Comparison of ENCODE assay signal across 10 cellular contexts in genomic region chr7:7177044-7177517, GRCh38. TPM values are rescaled to one million over a fixed set of nuclear protein-coding genes. Genes with fewer than 3 reads are reported as not detected.
DNase-seq lines count a peak whose midpoint lies in the region; ATAC-seq and TF ChIP-seq lines count a peak whose summit lies in the region.
"Had no signal": no experiment of that assay in that cellular context is flagged by ENCODE, and none has a peak within 500 bp of the region (broad histone marks: within the 10 kb centered on the region; RNA-seq: fewer than 3 reads in every experiment).

No MANE protein-coding gene starts in this region.

- H2BK15ac ChIP-seq in IMR-90 (ENCODE audit: low read depth, low read length), result peak overlapping the region; percentile 22; the same call in 1 of the 3 replicates

- H3K14ac ChIP-seq in IMR-90 (replicated peaks; ENCODE audit: low read depth, low read length), result 0 out of 2 replicates have a peak overlapping the region, but pooled peaks have one; percentile 11

- peaks cover 7% of the 10 kb centered on the region for H3K9me1 ChIP-seq in IMR-90 (ENCODE audit: insufficient read depth, low read length)

- H3K4me1 ChIP-seq in IMR-90 (ENCODE audit: control insufficient read depth, insufficient read depth, low read length) (peaks cover 3% of the 10 kb centered on the region), mammary epithelial cell (ENCODE audit: insufficient read depth, low read length) (peaks cover 77% of the 10 kb centered on the region), mesodermal cell (ENCODE audit: control insufficient read depth, insufficient read depth, low read length, poor library complexity, severe bottlenecking) (peaks cover 12% of the 10 kb centered on the region)

- intact Hi-C loops in IMR-90 (cut with micrococcal nuclease) (no loop called here), mammary epithelial cell (cut with micrococcal nuclease) (no loop called here)
- intact Hi-C loops in activated T-helper 2 cell treated with anti-CD3 and anti-CD28 coated beads, Interferon-gamma antibody, Interleukin-2, Interleukin-4, amounts not matched to agents 10 μg/mL and 5 μg/mL and 100 μg/mL, durations not matched to agents 14 hours and 24 hours and 36 hours (cut with micrococcal nuclease), result no loop called here

- peaks cover 41% of the 10 kb centered on the region for H3K79me2 ChIP-seq in mammary epithelial cell (ENCODE audit: insufficient read depth, low read length)

- peak overlapping the region in 1 of 2 experiments; percentile 38; a peak in 2 of 4 replicates for H4K8ac ChIP-seq in IMR-90 (ENCODE audit: low read depth in 2 of 2, low read length in 2 of 2)

- no peak for TF ChIP-seq RAD21 in IMR-90 (IDR thresholded peaks at IDR 0.05; ENCODE audit: low read length)

- POLR2A ChIA-PET in IMR-90 (lab: Charles Lee; ENCODE audit: unreplicated experiment), result no interaction called here

- DNase-seq in AG10803 (ENCODE audit: low read depth) (peak; percentile 80), IMR-90 (peak; percentile 85), mammary epithelial cell (peak; percentile 95), OCI-M1 (lab: John Stamatoyannopoulos, UW) (no peak), NCI-H524 (lab: John Stamatoyannopoulos, UW) (no peak), NCI-H82 (lab: John Stamatoyannopoulos, UW) (no peak)
- no peak for DNase-seq in activated T-helper 2 cell treated with anti-CD3 and anti-CD28 coated beads, Interferon-gamma antibody, Interleukin-2, Interleukin-4, amounts not matched to agents 10 μg/mL and 5 μg/mL and 100 μg/mL, durations not matched to agents 14 hours and 24 hours and 36 hours (ENCODE audit: low spot score)
- DNase-seq: DMS79; stimulated activated CD4-positive, alpha-beta T cell treated with anti-CD3 and anti-CD28 coated beads, Interleukin-4, amount 100 ng/mL, for 1 hour had no signal

- H3K4me3 ChIP-seq in AG10803 (ENCODE audit: low read length) (no peak overlapping the region), IMR-90 (ENCODE audit: insufficient read depth, low read depth, low read length) (no peak overlapping the region), mammary epithelial cell (replicated peaks in 1 of 3; ENCODE audit: insufficient read depth in 1 of 3, low read depth in 2 of 3, low read length in 3 of 3) (peak overlapping the region in 1 of 3 experiments; percentile 21), mesodermal cell (ENCODE audit: extremely low read depth, insufficient read depth, low read length, poor library complexity, severe bottlenecking) (no peak overlapping the region)

- BruUV-seq in IMR-90 (replicated peaks; lab: Mats Ljungman, UMichigan) (no TSS peak), mammary epithelial cell (replicated peaks; lab: Mats Ljungman, UMichigan) (no TSS peak)

- H2BK20ac ChIP-seq in IMR-90 (ENCODE audit: low read depth, low read length), result peak overlapping the region; percentile 73; the same call in 1 of the 2 replicates

- H3K36me3 Mint-ChIP-seq in activated T-helper 2 cell treated with anti-CD3 and anti-CD28 coated beads, Interferon-gamma antibody, Interleukin-2, Interleukin-4, amounts not matched to agents 10 μg/mL and 5 μg/mL and 100 μg/mL, durations not matched to agents 14 hours and 24 hours and 36 hours (ENCODE audit: low read depth), result peaks cover 28% of the 10 kb centered on the region

- H3K18ac ChIP-seq in IMR-90 (ENCODE audit: low read depth, low read length), result peak overlapping the region; percentile 42; the same call in 1 of the 2 replicates

- H3K27ac ChIP-seq in IMR-90 (ENCODE audit: insufficient read depth, low read length) (no peak overlapping the region), mammary epithelial cell (ENCODE audit: insufficient read depth, low read depth, low read length) (peak overlapping the region; percentile 98), mesodermal cell (ENCODE audit: low read depth, low read length, severe bottlenecking) (peak overlapping the region; percentile 91)

- CTCF ChIA-PET in IMR-90 (lab: Yijun Ruan, JAX) (no interaction called here), mammary epithelial cell (lab: Charles Lee; ENCODE audit: low non-redundant PET) (no interaction called here)

- peak overlapping the region; percentile 51; the same call in 1 of the 2 replicates for H3K4ac ChIP-seq in IMR-90 (ENCODE audit: low read depth, low read length)

- no peak for TF ChIP-seq POLR2A in IMR-90 (IDR thresholded peaks at IDR 0.05; ENCODE audit: low read depth, low read length)

- H2AFZ ChIP-seq in IMR-90 (replicated peaks; ENCODE audit: low read length, poor library complexity) (no peak overlapping the region), mammary epithelial cell (ENCODE audit: low read depth, low read length) (no peak overlapping the region)

- H3K23ac ChIP-seq in IMR-90 (ENCODE audit: low read depth, low read length), result peak overlapping the region; percentile 55; the same call in 1 of the 2 replicates

- peak overlapping the region; percentile 25; the same call in 1 of the 2 replicates for H4K5ac ChIP-seq in IMR-90 (ENCODE audit: low read depth, low read length)

- H3K9me3 Mint-ChIP-seq in activated T-helper 2 cell treated with anti-CD3 and anti-CD28 coated beads, Interferon-gamma antibody, Interleukin-2, Interleukin-4, amounts not matched to agents 10 μg/mL and 5 μg/mL and 100 μg/mL, durations not matched to agents 14 hours and 24 hours and 36 hours, result peaks cover 20% of the 10 kb centered on the region

- no peak overlapping the region for H3K9ac ChIP-seq in IMR-90 (ENCODE audit: low read depth, low read length)
- H3K9ac ChIP-seq in mammary epithelial cell (ENCODE audit: insufficient read depth, low read length), result peak overlapping the region; percentile 80

- dilution Hi-C loops in IMR-90 (cut with HindIII; ENCODE audit: low sequenced_read_pairs, unreplicated experiment), result no loop called here
- dilution Hi-C loops in mammary epithelial cell (cut with HindIII; ENCODE audit: low sequenced_read_pairs), result no loop called here

- no peaks in the 10 kb centered on the region for H4K20me1 ChIP-seq in IMR-90 (ENCODE audit: insufficient read depth, low read length)
- no peaks in the 10 kb centered on the region for H4K20me1 ChIP-seq in mammary epithelial cell (ENCODE audit: insufficient read depth, low read length)

- H3K56ac ChIP-seq in IMR-90 (ENCODE audit: extremely low read depth, insufficient read depth, low read length), result 0 out of 2 replicates have a peak overlapping the region, but pooled peaks have one; percentile 18

- WGBS in IMR-90 (ENCODE audit: extremely low coverage in 2 of 2, insufficient read length in 1 of 2), 2 experiments, result no CpG with 5 or more reads among the region's 1 CpG
- WGBS in mammary epithelial cell (ENCODE audit: low coverage, missing lambda C conversion rate), result 0% methylated on average over 1 of the region's 1 CpG
- WGBS in mesodermal cell (ENCODE audit: insufficient coverage in 2 of 2), 2 experiments, result no CpG with 5 or more reads among the region's 1 CpG

- peak overlapping the region; percentile 20; the same call in 1 of the 2 replicates for H4K91ac ChIP-seq in IMR-90 (ENCODE audit: insufficient read depth, low read depth, low read length)

- H3K9me3 ChIP-seq in IMR-90 (ENCODE audit: control insufficient read depth, insufficient read depth, low read length), result no peaks in the 10 kb centered on the region; the same call in 1 of the 2 replicates
- H3K9me3 ChIP-seq in mammary epithelial cell (replicated peaks; ENCODE audit: insufficient read depth, low read length), result peaks cover 5% of the 10 kb centered on the region
- H3K9me3 ChIP-seq in mesodermal cell (ENCODE audit: control insufficient read depth, low read length), result peaks cover 25% of the 10 kb centered on the region

- H2AK5ac ChIP-seq in IMR-90 (ENCODE audit: low read depth, low read length), result no peak overlapping the region

- H3K4me2 ChIP-seq in IMR-90 (ENCODE audit: low read depth, low read length) (peak overlapping the region; percentile 58; the same call in 1 of the 2 replicates), mammary epithelial cell (ENCODE audit: insufficient read depth, low read depth, low read length) (peak overlapping the region; percentile 84)

- H2BK120ac ChIP-seq in IMR-90 (ENCODE audit: low read depth, low read length), result peak overlapping the region; percentile 42

- H3K36me3 ChIP-seq in IMR-90 (ENCODE audit: control insufficient read depth, insufficient read depth, low read length) (no peaks in the 10 kb centered on the region), mammary epithelial cell (ENCODE audit: insufficient read depth, low read length) (no peaks in the 10 kb centered on the region), mesodermal cell (ENCODE audit: control insufficient read depth, insufficient read depth, low read length) (no peaks in the 10 kb centered on the region)

- H3K27me3 ChIP-seq in IMR-90 (ENCODE audit: control insufficient read depth, insufficient read depth, low read length) (no peaks in the 10 kb centered on the region), mammary epithelial cell (ENCODE audit: insufficient read depth, low read length) (no peaks in the 10 kb centered on the region)

- peaks cover 3 to 5% of the 10 kb centered on the region in 2 experiments; a peak in 2 of 4 replicates for H3K79me1 ChIP-seq in IMR-90 (ENCODE audit: low read depth in 1 of 2, low read length in 2 of 2)

- H2AK9ac ChIP-seq in IMR-90 (replicated peaks; ENCODE audit: low read depth, low read length, poor library complexity), result no peak overlapping the region

- H3K27ac Mint-ChIP-seq in activated T-helper 2 cell treated with anti-CD3 and anti-CD28 coated beads, Interferon-gamma antibody, Interleukin-2, Interleukin-4, amounts not matched to agents 10 μg/mL and 5 μg/mL and 100 μg/mL, durations not matched to agents 14 hours and 24 hours and 36 hours, result no peak overlapping the region

- TF ChIP-seq CTCF in AG10803 (conservative IDR thresholded peaks at IDR 0.05; ENCODE audit: low read length), result no peak
- no peak for TF ChIP-seq CTCF in IMR-90 (conservative IDR thresholded peaks at IDR 0.05; ENCODE audit: low read depth, low read length)
- TF ChIP-seq CTCF in mammary epithelial cell (conservative IDR thresholded peaks at IDR 0.05 in 1 of 2, IDR thresholded peaks at IDR 0.05 in 1 of 2; ENCODE audit: extremely low read depth in 1 of 2, insufficient read depth in 1 of 2, low read depth in 1 of 2, low read length in 2 of 2), result no peak

- H2BK5ac ChIP-seq in IMR-90 (ENCODE audit: low read depth, low read length, poor library complexity, severe bottlenecking), result peak overlapping the region; percentile 86

- no peak overlapping the region for H3K4me3 Mint-ChIP-seq in activated T-helper 2 cell treated with anti-CD3 and anti-CD28 coated beads, Interferon-gamma antibody, Interleukin-2, Interleukin-4, amounts not matched to agents 10 μg/mL and 5 μg/mL and 100 μg/mL, durations not matched to agents 14 hours and 24 hours and 36 hours (ENCODE audit: low read depth)

- H3K4me1 Mint-ChIP-seq in activated T-helper 2 cell treated with anti-CD3 and anti-CD28 coated beads, Interferon-gamma antibody, Interleukin-2, Interleukin-4, amounts not matched to agents 10 μg/mL and 5 μg/mL and 100 μg/mL, durations not matched to agents 14 hours and 24 hours and 36 hours (ENCODE audit: low read depth), result peaks cover 18% of the 10 kb centered on the region

- H3K27me3 Mint-ChIP-seq in activated T-helper 2 cell treated with anti-CD3 and anti-CD28 coated beads, Interferon-gamma antibody, Interleukin-2, Interleukin-4, amounts not matched to agents 10 μg/mL and 5 μg/mL and 100 μg/mL, durations not matched to agents 14 hours and 24 hours and 36 hours (ENCODE audit: low read depth), result no peaks in the 10 kb centered on the region

- in situ Hi-C loops in IMR-90 (cut with MboI; ENCODE audit: low sequenced_read_pairs) (no loop called here), mammary epithelial cell (cut with MboI; ENCODE audit: low sequenced_read_pairs in 2 of 2) (no loop called here)

- peak; percentile 35 for ATAC-seq in IMR-90 (ENCODE audit: low read depth)

RNA-seq across cellular contexts. Expression of gene C1GALT1, which starts 5.3 kb away (rescaled TPM):
- total RNA-seq in IMR-90 (2012; rRNA removed) (12.2 and 23.1 TPM in 2 replicates), mammary epithelial cell (10 to 100 TPM; 51.2 to 57.7 TPM)
- polyA plus RNA-seq in IMR-90 (2012; rRNA removed) (9.9 and 11.6 TPM in 2 replicates), mammary epithelial cell (27.5 TPM)
- 8.5 and 15.2 TPM in 2 replicates for polyA plus RNA-seq in IMR-90 (2012; cell fraction: cytosol; rRNA removed)
- polyA plus RNA-seq in IMR-90 (2012; cell fraction: nucleus; rRNA removed; ENCODE audit: low replicate concordance), result 1.8 and 6.6 TPM in 2 replicates
- polyA minus RNA-seq in mammary epithelial cell, result 25.5 TPM
- polyA plus RNA-seq in mesodermal cell (2013, experiment 1 of 2), result 54.5 TPM
- polyA plus RNA-seq in mesodermal cell (2013, experiment 2 of 2), result 50.9 TPM
- total RNA-seq in activated T-helper 2 cell treated with anti-CD3 and anti-CD28 coated beads, Interferon-gamma antibody, Interleukin-2, Interleukin-4, amounts not matched to agents 10 μg/mL and 5 μg/mL and 100 μg/mL, durations not matched to agents 14 hours and 24 hours and 36 hours, result 37.1 and 37.6 TPM in 2 replicates

Comparison
In these comparisons a context has a peak if more than half of its experiments do, and no peak if none do; other contexts are left out.
1. DNase-seq: peak in AG10803 (single experiment), IMR-90 (single experiment) and mammary epithelial cell (single experiment); none in activated T-helper 2 cell treated with anti-CD3 and anti-CD28 coated beads, Interferon-gamma antibody, Interleukin-2, Interleukin-4, amounts not matched to agents 10 μg/mL and 5 μg/mL and 100 μg/mL, durations not matched to agents 14 hours and 24 hours and 36 hours (single experiment), OCI-M1 (single experiment), NCI-H524 (0 of 2) and NCI-H82 (single experiment).